8 cellular contexts compared by ENCODE assay signal in the genomic region with DNA sequence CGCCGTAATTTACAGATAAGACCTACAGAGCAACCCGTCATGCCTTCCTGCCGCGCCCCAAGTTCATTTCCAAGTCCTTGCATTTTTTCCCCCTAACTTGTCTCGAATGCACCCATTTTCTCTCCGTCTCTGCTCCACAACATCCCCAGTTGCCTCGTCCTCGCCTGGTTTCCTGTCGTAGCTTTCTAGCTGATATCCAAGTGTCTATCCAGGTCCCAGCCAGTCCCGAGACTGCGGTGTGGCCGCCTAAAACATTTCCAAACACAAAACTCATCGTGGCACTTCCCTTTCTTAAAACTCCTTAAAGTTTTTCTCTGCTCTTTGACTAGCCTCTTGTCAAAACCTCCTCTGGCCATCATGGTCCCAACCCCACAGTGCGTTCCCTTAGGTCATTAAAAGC. TPM values are rescaled to one million over a fixed set of nuclear protein-coding genes. Genes with fewer than 3 reads are reported as not detected.
A peak's percentile ranks its signal among the peaks of the same experiment; 100 is the strongest.
DNase-seq lines count a peak whose midpoint lies in the region; ATAC-seq and TF ChIP-seq lines count a peak whose summit lies in the region.

No MANE protein-coding gene starts in this region.

- peaks cover 32% of the 10 kb centered on the region for H3K4me1 Mint-ChIP-seq in activated T-cell treated with anti-CD3 and anti-CD28 coated beads, Interleukin-2, amount 50 U/mL, for 72 hours (ENCODE audit: low read depth)
- H3K4me1 Mint-ChIP-seq in type B pancreatic cell (ENCODE audit: unreplicated experiment), result peaks cover 26% of the 10 kb centered on the region

- TF ChIP-seq CTCF in kidney epithelial cell (IDR thresholded peaks at IDR 0.05; ENCODE audit: insufficient read depth, low read length, poor library complexity, severe bottlenecking), result no peak
- no peak for TF ChIP-seq CTCF in type B pancreatic cell (conservative IDR thresholded peaks at IDR 0.05)

- peak overlapping the region; percentile 62 for H3K27ac Mint-ChIP-seq in activated T-cell treated with anti-CD3 and anti-CD28 coated beads, Interleukin-2, amount 50 U/mL, for 72 hours
- peak overlapping the region; percentile 46 to 62 for H3K27ac Mint-ChIP-seq in activated naive CD4-positive, alpha-beta T cell treated with anti-CD3 and anti-CD28 coated beads, Interleukin-2, amount 50 U/mL, for 72 hours
- H3K27ac Mint-ChIP-seq in type B pancreatic cell, result peak overlapping the region; percentile 98

- H3K4me3 Mint-ChIP-seq in activated T-cell treated with anti-CD3 and anti-CD28 coated beads, Interleukin-2, amount 50 U/mL, for 72 hours, result peak overlapping the region; percentile 94 to 97
- H3K4me3 Mint-ChIP-seq in type B pancreatic cell, result peak overlapping the region; percentile 97

- H3K9me3 Mint-ChIP-seq in activated T-cell treated with anti-CD3 and anti-CD28 coated beads, Interleukin-2, amount 50 U/mL, for 72 hours, result no peaks in the 10 kb centered on the region
- no peaks in the 10 kb centered on the region for H3K9me3 Mint-ChIP-seq in activated naive CD4-positive, alpha-beta T cell treated with anti-CD3 and anti-CD28 coated beads, Interleukin-2, amount 50 U/mL, for 72 hours
- no peaks in the 10 kb centered on the region for H3K9me3 Mint-ChIP-seq in type B pancreatic cell

- ATAC-seq in activated T-cell treated with anti-CD3 and anti-CD28 coated beads, Interleukin-2, amount 50 U/mL, for 72 hours (replicated peaks in 1 of 2), result no peak
- no peak for ATAC-seq in activated naive CD4-positive, alpha-beta T cell treated with anti-CD3 and anti-CD28 coated beads, Interleukin-2, amount 50 U/mL, for 72 hours
- no peak for ATAC-seq in GM21576 (IDR thresholded peaks at IDR 0.05; ENCODE audit: unreplicated experiment)
- ATAC-seq in GM19023 (IDR thresholded peaks at IDR 0.05; ENCODE audit: unreplicated experiment), result no peak

- no peaks in the 10 kb centered on the region for H3K27me3 ChIP-seq in kidney epithelial cell (ENCODE audit: control insufficient read depth, insufficient read depth, low read length)

- H3K4me3 ChIP-seq in kidney epithelial cell (ENCODE audit: low read depth, low read length), result peak overlapping the region; percentile 35

- H3K36me3 ChIP-seq in kidney epithelial cell (ENCODE audit: control insufficient read depth, insufficient read depth, low read length), result no peaks in the 10 kb centered on the region

- H3K36me3 Mint-ChIP-seq in activated T-cell treated with anti-CD3 and anti-CD28 coated beads, Interleukin-2, amount 50 U/mL, for 72 hours (ENCODE audit: insufficient read depth in 2 of 2), result peaks cover 1 to 3% of the 10 kb centered on the region in 2 donors
- peaks cover 17 to 20% of the 10 kb centered on the region in 2 donors for H3K36me3 Mint-ChIP-seq in activated naive CD4-positive, alpha-beta T cell treated with anti-CD3 and anti-CD28 coated beads, Interleukin-2, amount 50 U/mL, for 72 hours
- H3K36me3 Mint-ChIP-seq in type B pancreatic cell, result peaks cover 6% of the 10 kb centered on the region

- no peaks in the 10 kb centered on the region for H3K27me3 Mint-ChIP-seq in activated T-cell treated with anti-CD3 and anti-CD28 coated beads, Interleukin-2, amount 50 U/mL, for 72 hours (ENCODE audit: low read depth)
- H3K27me3 Mint-ChIP-seq in type B pancreatic cell, result no peaks in the 10 kb centered on the region

- DNase-seq in activated T-cell treated with anti-CD3 and anti-CD28 coated beads, Interleukin-2, amount 50 U/mL, for 72 hours, result peak in 1 of 2 donors; percentile 2
- no peak for DNase-seq in activated T-cell treated with anti-CD3 and anti-CD28 coated beads, Interleukin-2, amount 50 U/mL, for 48 hours
- no peak for DNase-seq in activated naive CD4-positive, alpha-beta T cell treated with anti-CD3 and anti-CD28 coated beads, Interleukin-2, amount 50 U/mL, for 72 hours (ENCODE audit: low spot score in 2 of 2)
- DNase-seq in kidney epithelial cell (ENCODE audit: low read depth) (no peak), type B pancreatic cell (ENCODE audit: extremely low spot score, unreplicated experiment) (no peak), cerebellar cortex (ENCODE audit: low spot score) (no peak)

RNA-seq across cellular contexts. Expression of gene BARD1, which starts 1.2 kb away (rescaled TPM):
- total RNA-seq in activated T-cell treated with anti-CD3 and anti-CD28 coated beads, Interleukin-2, amount 50 U/mL, for 72 hours, result 10 to 100 TPM; 31.1 to 32.6 TPM
- 10 to 100 TPM; 31.3 to 31.5 TPM for total RNA-seq in activated naive CD4-positive, alpha-beta T cell treated with anti-CD3 and anti-CD28 coated beads, Interleukin-2, amount 50 U/mL, for 72 hours
- total RNA-seq in kidney epithelial cell, result 6.0 and 7.7 TPM in 2 replicates
- 24.3 and 25.7 TPM in 2 replicates for total RNA-seq in type B pancreatic cell (ENCODE audit: low replicate concordance)
